ENCODE assay signal across 10 cellular contexts in the genomic region with DNA sequence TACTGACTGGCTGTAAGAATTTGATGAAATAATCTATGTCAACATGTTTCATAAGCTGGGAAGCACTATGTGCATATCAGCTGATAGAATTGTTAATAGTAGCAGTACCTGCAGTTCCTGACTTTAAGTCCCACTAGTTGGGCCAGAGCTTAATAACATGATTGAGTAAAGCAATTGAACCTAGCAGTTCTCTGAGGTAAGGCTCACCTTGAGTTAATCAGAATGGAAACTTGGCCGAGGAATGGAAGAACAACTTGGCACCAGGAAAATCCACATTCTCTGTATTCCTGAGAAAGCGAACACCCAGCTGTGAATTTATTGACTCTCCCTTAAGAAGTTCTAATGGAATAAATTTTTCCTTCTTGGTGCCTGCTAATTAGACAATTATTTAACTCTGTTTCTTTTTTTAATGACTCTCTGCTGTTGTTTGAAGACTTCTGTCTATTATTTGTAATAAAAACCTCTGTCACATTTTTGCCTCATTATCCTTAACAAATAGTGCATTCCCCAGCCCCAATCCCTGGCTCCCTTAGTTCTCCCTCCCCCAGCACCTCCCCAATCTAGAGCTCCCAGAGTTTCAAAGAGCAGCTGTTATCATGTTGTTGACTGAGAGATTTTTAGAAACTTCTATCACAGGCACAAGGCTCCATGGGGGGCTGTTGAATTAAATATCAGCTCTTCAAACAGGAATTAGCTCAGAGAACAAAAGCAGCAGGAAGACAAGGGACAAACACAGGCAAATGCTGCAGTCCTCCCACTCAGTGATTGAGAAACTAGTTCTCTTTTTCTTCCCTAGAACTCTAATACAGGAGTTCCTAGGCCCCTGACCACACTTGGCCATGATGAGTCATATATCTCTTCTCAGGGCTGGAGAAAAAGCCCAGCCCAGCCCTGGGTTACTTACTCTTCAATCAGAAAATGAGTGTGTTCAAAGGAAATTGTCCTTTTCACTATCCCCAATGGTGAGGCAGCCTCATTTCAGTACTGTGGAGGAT.
DNase-seq lines count a peak whose midpoint lies in the region; ATAC-seq and TF ChIP-seq lines count a peak whose summit lies in the region.
"Had no signal": no experiment of that assay in that cellular context is flagged by ENCODE, and none has a peak within 500 bp of the region (broad histone marks: within the 10 kb centered on the region; RNA-seq: fewer than 3 reads in every experiment).

No MANE protein-coding gene starts in this region.

- no peak for TF ChIP-seq CTCF in GM10248 (IDR thresholded peaks at IDR 0.05; ENCODE audit: control extremely low read depth, extremely low read depth, low read depth, missing control alignments)
- no peak for TF ChIP-seq CTCF in body of pancreas (IDR thresholded peaks at IDR 0.05)

- 16 to 43% methylated on average over 2 of the region's 2 CpGs for WGBS in body of pancreas, 2 donors

- H3K36me3 ChIP-seq in body of pancreas (replicated peaks in 1 of 2; ENCODE audit: insufficient read depth in 1 of 2, low read depth in 2 of 2), result no peaks in the 10 kb centered on the region
- H3K36me3 ChIP-seq: upper lobe of left lung had no signal

- ATAC-seq in GM21390 (IDR thresholded peaks at IDR 0.05; ENCODE audit: unreplicated experiment) (peak; percentile 97), HG03469 (IDR thresholded peaks at IDR 0.05; ENCODE audit: unreplicated experiment) (peak; percentile 98), body of pancreas (peak; percentile 68), Right ventricle myocardium superior (ENCODE audit: poor library complexity) (no peak)

- TF ChIP-seq POLR2A in body of pancreas (IDR thresholded peaks at IDR 0.05), result no peak

- intact Hi-C loops in body of pancreas (cut with DNase I) (no loop called here), Right ventricle myocardium superior (cut with DNase I) (no loop called here)

- H3K4me1 ChIP-seq in body of pancreas, result peaks cover 13% of the 10 kb centered on the region
- H3K4me1 ChIP-seq: upper lobe of left lung had no signal

- POLR2A ChIA-PET in GM10248 (lab: Yijun Ruan, JAX), result no interaction called here

- CTCF ChIA-PET in GM10248 (lab: Yijun Ruan, JAX), result interaction anchor here (1.0 to 2.0 kb wide), 5 partner anchors 10 to 45 kb away, joined by 3 to 10 read pairs (median 3); no protein-coding TSS in a partner anchor

- peak overlapping the region in 2 of 4 donors; percentile 12 to 36 for H3K27ac ChIP-seq in body of pancreas
- H3K27ac ChIP-seq: upper lobe of left lung had no signal

- no peak overlapping the region for H3K4me3 ChIP-seq in body of pancreas
- H3K4me3 ChIP-seq: upper lobe of left lung had no signal

- no peaks in the 10 kb centered on the region for H3K27me3 ChIP-seq in body of pancreas
- H3K27me3 ChIP-seq: upper lobe of left lung had no signal

- H3K9me3 ChIP-seq in body of pancreas, result no peaks in the 10 kb centered on the region
- H3K9me3 ChIP-seq: upper lobe of left lung had no signal

- DNase-seq in GM10248 (ENCODE audit: extremely low spot score) (peak; percentile 35), body of pancreas (peak in 1 of 4 donors; percentile 15), NCI-H446 treated with DMSO at 0.1 percent for 48 hours (lab: John Stamatoyannopoulos, UW) (no peak), inferior parietal cortex (ENCODE audit: extremely low spot score) (no peak), Right ventricle myocardium superior (no peak)
- DNase-seq in effector CD4-positive, alpha-beta T cell, result no peak
- DNase-seq: activated T-cell treated with anti-CD3 and anti-CD28 coated beads, Interleukin-2, amount 50 U/mL, for 72 hours; upper lobe of left lung had no signal
